ENCODE assay signal across 8 cellular contexts in genomic region chr1:179080866-179081695, GRCh38. TPM values are rescaled to one million over a fixed set of nuclear protein-coding genes. Genes with fewer than 3 reads are reported as not detected.
DNase-seq lines count a peak whose midpoint lies in the region; ATAC-seq and TF ChIP-seq lines count a peak whose summit lies in the region.

No MANE protein-coding gene starts in this region.

- 39% methylated on average over 18 of the region's 18 CpGs for WGBS in tibial nerve, 2 donors

- peak overlapping the region; percentile 68 for H2AFZ ChIP-seq in OCI-LY3 (ENCODE audit: low read depth, low read length)

- H3K27me3 ChIP-seq in BJ (ENCODE audit: control insufficient read depth, insufficient read depth, low read length) (no peaks in the 10 kb centered on the region), OCI-LY3 (ENCODE audit: low read depth, low read length) (no peaks in the 10 kb centered on the region), tibial nerve (no peaks in the 10 kb centered on the region)

- no peak for TF ChIP-seq POLR2A in tibial nerve (IDR thresholded peaks at IDR 0.05)

- H3K9me3 ChIP-seq in OCI-LY3 (ENCODE audit: insufficient read depth, low read length) (no peaks in the 10 kb centered on the region), mucosa of descending colon (no peaks in the 10 kb centered on the region), tibial nerve (no peaks in the 10 kb centered on the region)

- DNase-seq in BJ (ENCODE audit: low read depth), result no peak
- peak; percentile 44 for DNase-seq in GM20000 (ENCODE audit: low spot score)
- DNase-seq in central memory CD4-positive, alpha-beta T cell, result peak; percentile 67
- no peak for DNase-seq in mucosa of descending colon
- no peak for DNase-seq in tibial nerve (ENCODE audit: low spot score in 2 of 2)
- no peak for DNase-seq in NCI-H1048 (lab: John Stamatoyannopoulos, UW)

- H3K79me2 ChIP-seq in OCI-LY3 (ENCODE audit: low read length), result peaks cover 49% of the 10 kb centered on the region

- H3K9ac ChIP-seq in OCI-LY3 (ENCODE audit: low read length), result peak overlapping the region; percentile 90

- intact Hi-C loops in mucosa of descending colon (cut with DNase I, micrococcal nuclease), result loop anchor here in 1 of 2 donors (5.0 kb wide), 1 partner anchor 286 kb away; the partner anchor contains the start of gene AXDND1

- no peak for TF ChIP-seq CTCF in BJ (IDR thresholded peaks at IDR 0.05; ENCODE audit: insufficient read depth, low read depth, low read length)
- TF ChIP-seq CTCF in GM20000 (IDR thresholded peaks at IDR 0.05; ENCODE audit: extremely low read depth, missing control alignments), result no peak
- TF ChIP-seq CTCF in OCI-LY3 (IDR thresholded peaks at IDR 0.05; ENCODE audit: low read depth, low read length), result no peak
- TF ChIP-seq CTCF in mucosa of descending colon (IDR thresholded peaks at IDR 0.05), result no peak
- TF ChIP-seq CTCF in tibial nerve (IDR thresholded peaks at IDR 0.05), result no peak

- peaks cover 9% of the 10 kb centered on the region for H4K20me1 ChIP-seq in OCI-LY3 (ENCODE audit: insufficient read depth, low read length)

- H3K4me3 ChIP-seq in BJ (ENCODE audit: low read depth, low read length) (peak overlapping the region; percentile 90), OCI-LY3 (ENCODE audit: low read length) (peak overlapping the region; percentile 84), mucosa of descending colon (peak overlapping the region; percentile 78), tibial nerve (peak overlapping the region; percentile 85 to 96 (median 96))

- POLR2A ChIA-PET in BJ (lab: Charles Lee), result no interaction called here

- CTCF ChIA-PET in BJ (lab: Yijun Ruan, JAX), result interaction anchor here (0.6 to 1.7 kb wide), 10 partner anchors 12 to 305 kb away, joined by 3 to 4 read pairs (median 3); partner anchors contain the start of gene SOAT1

- TF ChIP-seq EP300 in tibial nerve (IDR thresholded peaks at IDR 0.05), result no peak

- H3K27ac ChIP-seq in OCI-LY3 (ENCODE audit: low read length) (peak overlapping the region; percentile 89), tibial nerve (peak overlapping the region in 3 of 4 donors; percentile 89 to 94 (median 89))

- ATAC-seq in mucosa of descending colon (no peak), GM19395 (IDR thresholded peaks at IDR 0.05; ENCODE audit: unreplicated experiment) (no peak)

- peak overlapping the region; percentile 86 for H3K4me2 ChIP-seq in OCI-LY3 (ENCODE audit: low read length)

- H3K36me3 ChIP-seq in BJ (ENCODE audit: control insufficient read depth, insufficient read depth, low read length) (peaks cover 4% of the 10 kb centered on the region; the same call in 1 of the 2 replicates), OCI-LY3 (replicated peaks; ENCODE audit: low read depth, low read length) (peaks cover 19% of the 10 kb centered on the region), mucosa of descending colon (ENCODE audit: low read depth) (no peaks in the 10 kb centered on the region), tibial nerve (peaks cover 0 to 17% (median 0%) of the 10 kb centered on the region in 3 donors)

- H3K4me1 ChIP-seq in OCI-LY3 (ENCODE audit: low read length) (peaks cover 19% of the 10 kb centered on the region), mucosa of descending colon (ENCODE audit: low read depth) (peaks cover 20% of the 10 kb centered on the region), tibial nerve (peaks cover 0 to 34% (median 10%) of the 10 kb centered on the region in 4 donors)

RNA-seq across cellular contexts. Expression of gene TOR3A, which starts 0.8 kb away (rescaled TPM):
- 25.7 and 30.8 TPM in 2 replicates for polyA plus RNA-seq in BJ (2011; rRNA removed)
- 28.5 and 37.1 TPM in 2 replicates for polyA minus RNA-seq in BJ (2011; rRNA and poly(A)+ RNA removed)
- 10 to 100 TPM; 22.8 to 28.1 (median 25.3) TPM for total RNA-seq in mucosa of descending colon
- total RNA-seq in tibial nerve, result 100 to 1,000 TPM in 1 of 4 donors, 10 to 100 TPM in 3; 72.1 to 115 (median 83.3) TPM

RNA-seq across cellular contexts. Expression of gene FAM20B, which starts 55.4 kb away (rescaled TPM):
- 30.0 and 36.2 TPM in 2 replicates for polyA plus RNA-seq in BJ (2011; rRNA removed)
- polyA minus RNA-seq in BJ (2011; rRNA and poly(A)+ RNA removed), result 31.5 and 37.7 TPM in 2 replicates
- total RNA-seq in mucosa of descending colon (10 to 100 TPM; 28.6 to 86.8 (median 36.5) TPM), tibial nerve (10 to 100 TPM; 39.6 to 60.3 (median 51.6) TPM)

Comparison
In these comparisons a context has a peak if more than half of its experiments do, and no peak if none do; other contexts are left out.
1. DNase-seq: peak in GM20000 (single experiment) and central memory CD4-positive, alpha-beta T cell (single experiment); none in BJ (single experiment), mucosa of descending colon (0 of 3), tibial nerve (0 of 2) and NCI-H1048 (single experiment).
2. Peak in every context shown above with its lines, with median percentiles within 50 percentile points of each other: H3K4me3 ChIP-seq.